Comparison of ENCODE assay signal across 10 cellular contexts in the genomic region with DNA sequence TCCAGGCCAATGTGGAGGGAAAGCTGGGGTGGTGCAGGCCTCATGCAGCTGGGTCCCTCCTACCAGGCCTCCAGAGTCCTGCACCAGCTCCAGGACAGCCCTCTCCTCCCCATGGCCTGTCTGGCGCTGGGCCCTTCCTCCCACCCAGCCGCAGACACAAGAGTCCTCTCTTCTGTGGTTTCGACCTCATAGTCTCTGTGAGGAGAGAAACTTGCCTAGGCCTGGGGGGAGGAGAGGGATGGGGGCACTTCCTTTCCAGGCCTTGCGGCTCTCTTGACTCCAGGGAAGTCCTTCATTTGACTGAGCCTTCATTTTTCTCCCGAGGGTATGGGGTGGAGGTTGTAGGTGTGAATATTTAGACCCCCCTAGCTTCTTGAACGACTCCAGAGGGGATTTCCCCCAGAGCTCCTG. TPM values are rescaled to one million over a fixed set of nuclear protein-coding genes. Genes with fewer than 3 reads are reported as not detected.
DNase-seq lines count a peak whose midpoint lies in the region; ATAC-seq and TF ChIP-seq lines count a peak whose summit lies in the region.
"Had no signal": no experiment of that assay in that cellular context is flagged by ENCODE, and none has a peak within 500 bp of the region (broad histone marks: within the 10 kb centered on the region; RNA-seq: fewer than 3 reads in every experiment).

No MANE protein-coding gene starts in this region.

- H3K56ac ChIP-seq in IMR-90 (ENCODE audit: extremely low read depth, insufficient read depth, low read length): peak overlapping the region; percentile 94; the same call in 1 of the 2 replicates

- no peaks in the 10 kb centered on the region for H3K9me3 Mint-ChIP-seq in activated T-helper 17 cell treated with anti-CD3 and anti-CD28 coated beads, Interleukin-2, amount 50 U/mL, for 72 hours
- H3K9me3 Mint-ChIP-seq: activated CD4-positive, alpha-beta memory T cell treated with anti-CD3 and anti-CD28 coated beads, Interleukin-2, amount 10 ng/mL, durations not matched to agents 7 days and 5 days had no signal

- H3K36me3 ChIP-seq in IMR-90 (ENCODE audit: control insufficient read depth, insufficient read depth, low read length) (peaks cover 50% of the 10 kb centered on the region), mammary epithelial cell (ENCODE audit: insufficient read depth, low read length) (peaks cover 38% of the 10 kb centered on the region), left lung (peaks cover 0 to 42% of the 10 kb centered on the region in 2 donors), thyroid gland (peaks cover 30% of the 10 kb centered on the region in 2 donors), PC-9 (ENCODE audit: low read depth) (no peaks in the 10 kb centered on the region)

- ATAC-seq in IMR-90 (ENCODE audit: low read depth): peak; percentile 28
- ATAC-seq in left lung: peak; percentile 34
- ATAC-seq in GM21447 (IDR thresholded peaks at IDR 0.05; ENCODE audit: unreplicated experiment): no peak
- ATAC-seq in activated T-helper 17 cell treated with anti-CD3 and anti-CD28 coated beads, Interleukin-2, amount 50 U/mL, for 72 hours (replicated peaks): no peak
- ATAC-seq: HCT116 had no signal

- WGBS in IMR-90 (ENCODE audit: extremely low coverage in 2 of 2, insufficient read length in 1 of 2), 2 experiments: no CpG with 5 or more reads among the region's 6 CpGs
- 3% methylated on average over 5 of the region's 6 CpGs for WGBS in mammary epithelial cell (ENCODE audit: low coverage, missing lambda C conversion rate)
- WGBS in thyroid gland, 2 donors: 48 to 56% methylated on average over 4 to 6 of the region's 6 CpGs

- in situ Hi-C loops in IMR-90 (cut with MboI; ENCODE audit: low sequenced_read_pairs) (no loop called here), mammary epithelial cell (cut with MboI; ENCODE audit: low sequenced_read_pairs in 2 of 2) (loop anchor here in 1 of 2 donors (25.0 kb wide), 1 partner anchor 276 kb away; no protein-coding TSS in a partner anchor)

- intact Hi-C loops in IMR-90 (cut with micrococcal nuclease) (loop anchor here (1.0 to 5.0 kb wide), 7 partner anchors 10 to 281 kb away; a partner anchor contains a TSS), mammary epithelial cell (cut with micrococcal nuclease) (loop anchor here (1.0 to 5.0 kb wide), 7 partner anchors 13 to 281 kb away; a partner anchor contains a TSS), left lung (cut with DNase I) (no loop called here), thyroid gland (cut with DNase I) (no loop called here), PC-9 (cut with micrococcal nuclease; ENCODE audit: unreplicated experiment) (no loop called here)

- H3K14ac ChIP-seq in IMR-90 (replicated peaks; ENCODE audit: low read depth, low read length): peak overlapping the region; percentile 68

- H3K23ac ChIP-seq in IMR-90 (ENCODE audit: low read depth, low read length): peak overlapping the region; percentile 90

- BruUV-seq in IMR-90 (replicated peaks; lab: Mats Ljungman, UMichigan) (no TSS peak), mammary epithelial cell (replicated peaks; lab: Mats Ljungman, UMichigan) (TSS peak; percentile 84), PC-9 (replicated peaks; lab: Mats Ljungman, UMichigan) (no TSS peak)

- POLR2A ChIA-PET in IMR-90 (lab: Charles Lee; ENCODE audit: unreplicated experiment): interaction anchor here (0.6 to 3.6 kb wide), 4 partner anchors 10 to 16 kb away, joined by 3 to 25 read pairs (median 12); no protein-coding TSS in a partner anchor
- POLR2A ChIA-PET in PC-9 (lab: Charles Lee; ENCODE audit: unreplicated experiment): interaction anchor here (0.5 kb wide), 1 partner anchor 64 kb away, joined by 5 read pairs; no protein-coding TSS in a partner anchor

- H4K91ac ChIP-seq in IMR-90 (ENCODE audit: insufficient read depth, low read depth, low read length): peak overlapping the region; percentile 93

- H3K4me2 ChIP-seq in IMR-90 (ENCODE audit: low read depth, low read length) (peak overlapping the region; percentile 81), mammary epithelial cell (ENCODE audit: insufficient read depth, low read depth, low read length) (peak overlapping the region; percentile 89), PC-9 (no peak overlapping the region)

- no peaks in the 10 kb centered on the region for H3F3A ChIP-seq in PC-9 (ENCODE audit: insufficient read depth, low read depth)

- peak overlapping the region; percentile 67 for H4K5ac ChIP-seq in IMR-90 (ENCODE audit: low read depth, low read length)

- H3K9me1 ChIP-seq in IMR-90 (ENCODE audit: insufficient read depth, low read length): peaks cover 24% of the 10 kb centered on the region

- H3K18ac ChIP-seq in IMR-90 (ENCODE audit: low read depth, low read length): peak overlapping the region; percentile 77

- H3K27me3 Mint-ChIP-seq in activated T-helper 17 cell treated with anti-CD3 and anti-CD28 coated beads, Interleukin-2, amount 50 U/mL, for 72 hours: peaks cover 15% of the 10 kb centered on the region

- H3K9me3 ChIP-seq in IMR-90 (ENCODE audit: control insufficient read depth, insufficient read depth, low read length) (no peaks in the 10 kb centered on the region), mammary epithelial cell (replicated peaks; ENCODE audit: insufficient read depth, low read length) (no peaks in the 10 kb centered on the region), left lung (no peaks in the 10 kb centered on the region), thyroid gland (no peaks in the 10 kb centered on the region), PC-9 (ENCODE audit: insufficient read depth, low read depth) (no peaks in the 10 kb centered on the region)

- H3K79me1 ChIP-seq in IMR-90 (ENCODE audit: low read depth in 1 of 2, low read length in 2 of 2): peaks cover 6 to 59% of the 10 kb centered on the region in 2 experiments; a peak in 3 of 4 replicates

- TF ChIP-seq RAD21 in IMR-90 (IDR thresholded peaks at IDR 0.05; ENCODE audit: low read length): 0 out of 2 replicates have a peak, but pooled peaks have one; percentile 4

- peaks cover 33% of the 10 kb centered on the region for H3K36me3 Mint-ChIP-seq in activated T-helper 17 cell treated with anti-CD3 and anti-CD28 coated beads, Interleukin-2, amount 50 U/mL, for 72 hours (ENCODE audit: low read depth)

- H4K20me1 ChIP-seq in IMR-90 (ENCODE audit: insufficient read depth, low read length): peaks cover 43% of the 10 kb centered on the region
- H4K20me1 ChIP-seq in mammary epithelial cell (ENCODE audit: insufficient read depth, low read length): no peaks in the 10 kb centered on the region
- H4K20me1 ChIP-seq in PC-9 (ENCODE audit: insufficient read depth): no peaks in the 10 kb centered on the region

- H2AFZ ChIP-seq in IMR-90 (replicated peaks; ENCODE audit: low read length, poor library complexity) (no peak overlapping the region), mammary epithelial cell (ENCODE audit: low read depth, low read length) (no peak overlapping the region), PC-9 (no peak overlapping the region)

- H3K9ac ChIP-seq in IMR-90 (ENCODE audit: low read depth, low read length) (peak overlapping the region; percentile 94), mammary epithelial cell (ENCODE audit: insufficient read depth, low read length) (peak overlapping the region; percentile 94)

- peak overlapping the region; percentile 96 for H2AK9ac ChIP-seq in IMR-90 (replicated peaks; ENCODE audit: low read depth, low read length, poor library complexity)

- H3K79me2 ChIP-seq in mammary epithelial cell (ENCODE audit: insufficient read depth, low read length) (peaks cover 88% of the 10 kb centered on the region), PC-9 (ENCODE audit: low read depth) (no peaks in the 10 kb centered on the region)

- no peak overlapping the region for H2BK20ac ChIP-seq in IMR-90 (ENCODE audit: low read depth, low read length)

- H3K4me1 ChIP-seq in IMR-90 (ENCODE audit: control insufficient read depth, insufficient read depth, low read length) (peaks cover 15% of the 10 kb centered on the region), mammary epithelial cell (ENCODE audit: insufficient read depth, low read length) (peaks cover 24% of the 10 kb centered on the region), left lung (peaks cover 0 to 48% of the 10 kb centered on the region in 2 donors), thyroid gland (peaks cover 15 to 20% of the 10 kb centered on the region in 2 donors), PC-9 (replicated peaks; ENCODE audit: insufficient read depth) (no peaks in the 10 kb centered on the region)

- peak overlapping the region; percentile 89 to 95 for H4K8ac ChIP-seq in IMR-90 (ENCODE audit: low read depth in 2 of 2, low read length in 2 of 2)

- peak overlapping the region; percentile 64 for H3K4me3 ChIP-seq in IMR-90 (ENCODE audit: insufficient read depth, low read depth, low read length)
- peak overlapping the region; percentile 84 to 94 (median 86) for H3K4me3 ChIP-seq in mammary epithelial cell (replicated peaks in 1 of 3; ENCODE audit: insufficient read depth in 1 of 3, low read depth in 2 of 3, low read length in 3 of 3)
- H3K4me3 ChIP-seq in left lung: peak overlapping the region; percentile 78 to 83
- H3K4me3 ChIP-seq in thyroid gland (replicated peaks in 1 of 3): peak overlapping the region in 1 of 3 donors; percentile 95
- no peak overlapping the region for H3K4me3 ChIP-seq in PC-9

- H3K4ac ChIP-seq in IMR-90 (ENCODE audit: low read depth, low read length): peak overlapping the region; percentile 93

- peak overlapping the region; percentile 86 for H2BK120ac ChIP-seq in IMR-90 (ENCODE audit: low read depth, low read length)

- peak overlapping the region; percentile 96 for H3K27ac ChIP-seq in IMR-90 (ENCODE audit: insufficient read depth, low read length)
- H3K27ac ChIP-seq in mammary epithelial cell (ENCODE audit: insufficient read depth, low read depth, low read length): peak overlapping the region; percentile 86
- peak overlapping the region; percentile 85 to 95 for H3K27ac ChIP-seq in left lung
- peak overlapping the region; percentile 80 to 97 (median 94) for H3K27ac ChIP-seq in thyroid gland
- H3K27ac ChIP-seq in PC-9: no peak overlapping the region

- H2BK5ac ChIP-seq in IMR-90 (ENCODE audit: low read depth, low read length, poor library complexity, severe bottlenecking): peak overlapping the region; percentile 77

- TF ChIP-seq POLR2A in IMR-90 (IDR thresholded peaks at IDR 0.05; ENCODE audit: low read depth, low read length): peak; percentile 5; the same call in 1 of the 2 replicates
- TF ChIP-seq POLR2A in thyroid gland (IDR thresholded peaks at IDR 0.05): no peak

- peaks cover 4% of the 10 kb centered on the region for H3K4me1 Mint-ChIP-seq in activated T-helper 17 cell treated with anti-CD3 and anti-CD28 coated beads, Interleukin-2, amount 50 U/mL, for 72 hours

- no peak overlapping the region for H3K27ac Mint-ChIP-seq in activated T-helper 17 cell treated with anti-CD3 and anti-CD28 coated beads, Interleukin-2, amount 50 U/mL, for 72 hours
- H3K27ac Mint-ChIP-seq: activated CD4-positive, alpha-beta memory T cell treated with anti-CD3 and anti-CD28 coated beads, Interleukin-2, amount 10 ng/mL, durations not matched to agents 7 days and 5 days had no signal

- no peak for TF ChIP-seq CTCF in IMR-90 (conservative IDR thresholded peaks at IDR 0.05; ENCODE audit: low read depth, low read length)
- TF ChIP-seq CTCF in mammary epithelial cell (conservative IDR thresholded peaks at IDR 0.05 in 1 of 2, IDR thresholded peaks at IDR 0.05 in 1 of 2; ENCODE audit: extremely low read depth in 1 of 2, insufficient read depth in 1 of 2, low read depth in 1 of 2, low read length in 2 of 2): no peak
- no peak for TF ChIP-seq CTCF in left lung (IDR thresholded peaks at IDR 0.05)
- TF ChIP-seq CTCF in thyroid gland (IDR thresholded peaks at IDR 0.05): no peak
- TF ChIP-seq CTCF in PC-9 (conservative IDR thresholded peaks at IDR 0.05): no peak

- H3K27me3 ChIP-seq in IMR-90 (ENCODE audit: control insufficient read depth, insufficient read depth, low read length): no peaks in the 10 kb centered on the region
- H3K27me3 ChIP-seq in mammary epithelial cell (ENCODE audit: insufficient read depth, low read length): no peaks in the 10 kb centered on the region
- H3K27me3 ChIP-seq in left lung: peaks cover 0 to 18% of the 10 kb centered on the region in 2 donors
- H3K27me3 ChIP-seq in thyroid gland: no peaks in the 10 kb centered on the region
- no peaks in the 10 kb centered on the region for H3K27me3 ChIP-seq in PC-9 (ENCODE audit: insufficient read depth, low read depth)

- CTCF ChIA-PET in IMR-90 (lab: Yijun Ruan, JAX): interaction anchor here (0.8 to 2.1 kb wide), 3 partner anchors 16 to 62 kb away, joined by 3 to 9 read pairs (median 7); a partner anchor contains a TSS
- CTCF ChIA-PET in mammary epithelial cell (lab: Charles Lee; ENCODE audit: low non-redundant PET): interaction anchor here (0.6 to 1.6 kb wide), 5 partner anchors 9 to 283 kb away, joined by 3 to 6 read pairs (median 4); no protein-coding TSS in a partner anchor
- CTCF ChIA-PET in PC-9 (lab: Charles Lee): no interaction called here

- peak; percentile 66 for DNase-seq in IMR-90
- peak; percentile 79 for DNase-seq in mammary epithelial cell
- peak in 1 of 2 donors; percentile 65 for DNase-seq in left lung
- no peak for DNase-seq in thyroid gland
- DNase-seq in 8988T: no peak
- no peak for DNase-seq in PC-9
- DNase-seq: activated CD4-positive, alpha-beta memory T cell treated with anti-CD3 and anti-CD28 coated beads, Interleukin-2, amount 10 ng/mL, durations not matched to agents 7 days and 5 days had no signal

- H3K4me3 Mint-ChIP-seq in activated T-helper 17 cell treated with anti-CD3 and anti-CD28 coated beads, Interleukin-2, amount 50 U/mL, for 72 hours: no peak overlapping the region
- H3K4me3 Mint-ChIP-seq: activated CD4-positive, alpha-beta memory T cell treated with anti-CD3 and anti-CD28 coated beads, Interleukin-2, amount 10 ng/mL, durations not matched to agents 7 days and 5 days had no signal

- no peaks in the 10 kb centered on the region for H3K9me2 ChIP-seq in PC-9 (ENCODE audit: insufficient read depth)

- peak overlapping the region; percentile 68; the same call in 2 of the 3 replicates for H2BK15ac ChIP-seq in IMR-90 (ENCODE audit: low read depth, low read length)

- dilution Hi-C loops in IMR-90 (cut with HindIII; ENCODE audit: low sequenced_read_pairs, unreplicated experiment) (no loop called here), mammary epithelial cell (cut with HindIII; ENCODE audit: low sequenced_read_pairs) (loop anchor here (5.0 kb wide), 1 partner anchor 59 kb away; no protein-coding TSS in a partner anchor)

- H2AK5ac ChIP-seq in IMR-90 (ENCODE audit: low read depth, low read length): peak overlapping the region; percentile 97

RNA-seq across cellular contexts. Expression of a gene that starts 2.3 kb away (rescaled TPM):
- total RNA-seq in IMR-90 (2012; rRNA removed) (124 and 156 TPM in 2 replicates), mammary epithelial cell (100 to 1,000 TPM; 525 to 766 TPM), left lung (100 to 1,000 TPM; 201 to 225 TPM), thyroid gland (100 to 1,000 TPM in 1 of 4 donors, 10 to 100 TPM in 3; 59.7 to 119 (median 88.5) TPM), PC-9 (2021) (22.4 and 34.8 TPM in 2 replicates)
- polyA plus RNA-seq in IMR-90 (2012; rRNA removed) (315 and 375 TPM in 2 replicates), mammary epithelial cell (351 TPM)
- polyA plus RNA-seq in IMR-90 (2012; cell fraction: cytosol; rRNA removed): 185 and 358 TPM in 2 replicates
- polyA plus RNA-seq in IMR-90 (2012; cell fraction: nucleus; rRNA removed; ENCODE audit: low replicate concordance): 492 and 622 TPM in 2 replicates
- 343 TPM for polyA minus RNA-seq in mammary epithelial cell
- 1 to 10 TPM; 1.5 to 2.1 TPM for total RNA-seq in activated T-helper 17 cell treated with anti-CD3 and anti-CD28 coated beads, Interleukin-2, amount 50 U/mL, for 72 hours

RNA-seq across cellular contexts. Expression of a gene that starts 8.9 kb away (rescaled TPM):
- total RNA-seq in IMR-90 (2012; rRNA removed) (23.9 and 51.4 TPM in 2 replicates), mammary epithelial cell (100 to 1,000 TPM in 1 of 2 donors, 10 to 100 TPM in 1; 20.3 to 126 TPM), left lung (10 to 100 TPM; 72.3 to 84.7 TPM), thyroid gland (100 to 1,000 TPM in 2 of 4 donors, 10 to 100 TPM in 2; 43.7 to 166 (median 76.3) TPM), PC-9 (2021) (76.7 and 84.8 TPM in 2 replicates)
- polyA plus RNA-seq in IMR-90 (2012; rRNA removed) (33.1 and 45.7 TPM in 2 replicates), mammary epithelial cell (61.5 TPM)
- polyA plus RNA-seq in IMR-90 (2012; cell fraction: cytosol; rRNA removed): 114 and 912 TPM in 2 replicates
- 35.8 and 40.4 TPM in 2 replicates for polyA plus RNA-seq in IMR-90 (2012; cell fraction: nucleus; rRNA removed; ENCODE audit: low replicate concordance)
- polyA minus RNA-seq in mammary epithelial cell: 3.8 TPM
- total RNA-seq in activated T-helper 17 cell treated with anti-CD3 and anti-CD28 coated beads, Interleukin-2, amount 50 U/mL, for 72 hours: 100 to 1,000 TPM in 1 of 2 donors, 10 to 100 TPM in 1; 90.4 to 142 TPM

RNA-seq across cellular contexts. Expression of a gene that starts 23.4 kb away (rescaled TPM):
- total RNA-seq in IMR-90 (2012; rRNA removed): 1.4 and 2.0 TPM in 2 replicates
- 1.4 and 1.8 TPM in 2 replicates for polyA plus RNA-seq in IMR-90 (2012; rRNA removed)
- 1.5 and 2.2 TPM in 2 replicates for polyA plus RNA-seq in IMR-90 (2012; cell fraction: cytosol; rRNA removed)
- 3.9 and 11.9 TPM in 2 replicates for polyA plus RNA-seq in IMR-90 (2012; cell fraction: nucleus; rRNA removed; ENCODE audit: low replicate concordance)
- total RNA-seq in mammary epithelial cell: 1 to 10 TPM in 1 of 2 donors, under 1 TPM in 1; 0.78 to 1.0 TPM
- 0.34 TPM for polyA plus RNA-seq in mammary epithelial cell
- polyA minus RNA-seq in mammary epithelial cell: not detected
- total RNA-seq in left lung: 10 to 100 TPM; 41.2 to 67.6 TPM
- 10 to 100 TPM in 3 of 4 donors, 1 to 10 TPM in 1; 8.4 to 15.1 (median 13.7) TPM for total RNA-seq in thyroid gland
- under 1 TPM; 0.15 to 0.71 TPM for total RNA-seq in activated T-helper 17 cell treated with anti-CD3 and anti-CD28 coated beads, Interleukin-2, amount 50 U/mL, for 72 hours
- total RNA-seq in PC-9 (2021): 4.7 and 5.9 TPM in 2 replicates

RNA-seq across cellular contexts. Expression of a gene that starts 32.9 kb away (rescaled TPM):
- total RNA-seq in IMR-90 (2012; rRNA removed) (19.4 and 25.1 TPM in 2 replicates), mammary epithelial cell (100 to 1,000 TPM; 122 to 134 TPM), left lung (100 to 1,000 TPM; 141 to 147 TPM), thyroid gland (100 to 1,000 TPM; 107 to 143 (median 121) TPM), PC-9 (2021) (59.0 and 61.6 TPM in 2 replicates)
- polyA plus RNA-seq in IMR-90 (2012; rRNA removed) (118 and 121 TPM in 2 replicates), mammary epithelial cell (110 TPM)
- 86.3 and 158 TPM in 2 replicates for polyA plus RNA-seq in IMR-90 (2012; cell fraction: cytosol; rRNA removed)
- 38.3 and 104 TPM in 2 replicates for polyA plus RNA-seq in IMR-90 (2012; cell fraction: nucleus; rRNA removed; ENCODE audit: low replicate concordance)
- polyA minus RNA-seq in mammary epithelial cell: 360 TPM
- total RNA-seq in activated T-helper 17 cell treated with anti-CD3 and anti-CD28 coated beads, Interleukin-2, amount 50 U/mL, for 72 hours: 10 to 100 TPM; 61.3 to 78.1 TPM

RNA-seq across cellular contexts. Expression of a gene that starts 44.4 kb away (rescaled TPM):
- total RNA-seq in IMR-90 (2012; rRNA removed): under 0.01 TPM in 2 replicates
- 0.07 TPM in 1 of 2 replicates, not detected in the other for polyA plus RNA-seq in IMR-90 (2012; rRNA removed)
- polyA plus RNA-seq in IMR-90 (2012; cell fraction: cytosol; rRNA removed): 0.04 TPM in 1 of 2 replicates, not detected in the other
- polyA plus RNA-seq in IMR-90 (2012; cell fraction: nucleus; rRNA removed; ENCODE audit: low replicate concordance): 0.52 and 0.69 TPM in 2 replicates
- under 1 TPM; 0.33 to 0.40 TPM for total RNA-seq in mammary epithelial cell
- polyA plus RNA-seq in mammary epithelial cell: 0.09 TPM
- not detected for polyA minus RNA-seq in mammary epithelial cell
- total RNA-seq in left lung: under 1 TPM; 0.29 to 0.73 TPM
- total RNA-seq in thyroid gland: 1 to 10 TPM in 1 of 4 donors, under 1 TPM in 2, not detected in 1; 0.54 to 1.2 (median 0.89) TPM
- 1 to 10 TPM in 1 of 2 donors, under 1 TPM in 1; 0.56 to 1.3 TPM for total RNA-seq in activated T-helper 17 cell treated with anti-CD3 and anti-CD28 coated beads, Interleukin-2, amount 50 U/mL, for 72 hours
- 0.50 and 0.98 TPM in 2 replicates for total RNA-seq in PC-9 (2021)

Comparison
In these comparisons a context has a peak if more than half of its experiments do, and no peak if none do; other contexts are left out.
1. ATAC-seq: peak in IMR-90 (single experiment) and left lung (single experiment); none in GM21447 (single experiment) and activated T-helper 17 cell treated with anti-CD3 and anti-CD28 coated beads, Interleukin-2, amount 50 U/mL, for 72 hours (single experiment).
2. DNase-seq: peak in IMR-90 (single experiment) and mammary epithelial cell (single experiment); none in thyroid gland (0 of 2), 8988T (single experiment) and PC-9 (0 of 2).
3. intact Hi-C loops: an anchor here in IMR-90 (1.0 to 5.0 kb wide) and mammary epithelial cell (1.0 to 5.0 kb wide); none called in left lung, thyroid gland and PC-9.